8 cellular contexts compared by ENCODE assay signal in genomic region chr1:1012736-1013104, GRCh38. TPM values are rescaled to one million over a fixed set of nuclear protein-coding genes. Genes with fewer than 3 reads are reported as not detected.
DNase-seq lines count a peak whose midpoint lies in the region; ATAC-seq and TF ChIP-seq lines count a peak whose summit lies in the region.
"Not testable (repeated sequence)": the region's sequence is repeated elsewhere in the genome, so short reads cannot be mapped to it uniquely, and the experiment has no call there.

No MANE protein-coding gene starts in this region.

- not testable (repeated sequence) for H3K79me2 ChIP-seq in SK-N-SH (ENCODE audit: insufficient read depth); osteoblast (ENCODE audit: insufficient read depth, low read length)

- TF ChIP-seq RAD21 in SK-N-SH (IDR thresholded peaks at IDR 0.05; ENCODE audit: low read length), result not testable (repeated sequence)

- H3F3A ChIP-seq in SK-N-SH (replicated peaks; ENCODE audit: insufficient read depth), result not testable (repeated sequence)

- peak overlapping the region; percentile 89 for H2AFZ ChIP-seq in SK-N-SH (ENCODE audit: low read depth)
- H2AFZ ChIP-seq in osteoblast (ENCODE audit: low read length), result peak overlapping the region; percentile 99

- not testable (repeated sequence) for H3K9me3 ChIP-seq in CD4-positive, alpha-beta T cell (ENCODE audit: control insufficient read depth, low read length); SK-N-SH; osteoblast (ENCODE audit: low read depth, low read length); thyroid gland

- intact Hi-C loops in CD4-positive, alpha-beta T cell (cut with DNase I, micrococcal nuclease); left colon (cut with DNase I, micrococcal nuclease); thyroid gland (cut with DNase I): not testable (repeated sequence)

- H3K4me1 ChIP-seq in SK-N-SH (ENCODE audit: control insufficient read depth in 1 of 2, insufficient read depth in 2 of 2, low read depth in 1 of 2, low read length in 1 of 2); osteoblast (ENCODE audit: insufficient read depth, low read length): not testable (repeated sequence)
- peaks cover 6 to 14% of the 10 kb centered on the region in 2 donors for H3K4me1 ChIP-seq in thyroid gland

- peak overlapping the region; percentile 90 for H3K27ac ChIP-seq in CD4-positive, alpha-beta T cell (ENCODE audit: low read depth, low read length)
- peak overlapping the region in 1 of 2 experiments; percentile 70; a peak in 2 of 4 replicates for H3K27ac ChIP-seq in SK-N-SH (ENCODE audit: low read depth in 2 of 2, low read length in 1 of 2)
- peak overlapping the region; percentile 78 for H3K27ac ChIP-seq in angular gyrus (ENCODE audit: low read depth, low read length)
- H3K27ac ChIP-seq in osteoblast (ENCODE audit: low read depth, low read length), result peak overlapping the region; percentile 93
- peak overlapping the region; percentile 78 to 91 (median 84) for H3K27ac ChIP-seq in thyroid gland

- H3K9ac ChIP-seq in SK-N-SH, result peak overlapping the region; percentile 49; the same call in 1 of the 2 replicates

- not testable (repeated sequence) for H4K20me1 ChIP-seq in SK-N-SH (ENCODE audit: insufficient read depth); osteoblast (ENCODE audit: insufficient read depth, low read length)

- H3K4me2 ChIP-seq in SK-N-SH, result peak overlapping the region; percentile 70
- H3K4me2 ChIP-seq in osteoblast (ENCODE audit: insufficient read depth, low read length), result peak overlapping the region; percentile 96

- peak in 1 of 10 experiments; percentile 54 for DNase-seq in CD4-positive, alpha-beta T cell
- not testable (repeated sequence) for DNase-seq in SK-N-SH; epithelial cell of esophagus (ENCODE audit: low read depth); osteoblast (ENCODE audit: insufficient read length, low spot score, missing footprints); thyroid gland
- DNase-seq in left colon, result peak; percentile 12 to 19

- peak overlapping the region; percentile 88 for H3K27ac Mint-ChIP-seq in CD4-positive, alpha-beta T cell

- not testable (repeated sequence) for TF ChIP-seq EP300 in SK-N-SH (IDR thresholded peaks at IDR 0.05; ENCODE audit: borderline replicate concordance in 1 of 2, low read depth in 1 of 2, low read length in 1 of 2)

- peak; percentile 11 for ATAC-seq in CD4-positive, alpha-beta T cell (ENCODE audit: poor library complexity)
- ATAC-seq in HG03135 (IDR thresholded peaks at IDR 0.05; ENCODE audit: unreplicated experiment) (peak; percentile 4), left colon (peak; percentile 5)

- H3K27me3 Mint-ChIP-seq in CD4-positive, alpha-beta T cell, result not testable (repeated sequence)

- TF ChIP-seq CTCF in CD4-positive, alpha-beta T cell (IDR thresholded peaks at IDR 0.05); SK-N-SH (IDR thresholded peaks at IDR 0.05); epithelial cell of esophagus (IDR thresholded peaks at IDR 0.05; ENCODE audit: insufficient read depth, low read depth, low read length, missing control alignments); osteoblast (IDR thresholded peaks at IDR 0.05; ENCODE audit: extremely low read depth, low read depth, low read length); thyroid gland (IDR thresholded peaks at IDR 0.05): not testable (repeated sequence)

- not testable (repeated sequence) for H3K9me2 ChIP-seq in SK-N-SH

- not testable (repeated sequence) for TF ChIP-seq POLR2A in thyroid gland (IDR thresholded peaks at IDR 0.05)

- 87% methylated on average over 12 of the region's 13 CpGs for WGBS in SK-N-SH (ENCODE audit: low lambda C conversion rate)
- 68 to 70% methylated on average over 13 of the region's 13 CpGs for WGBS in thyroid gland, 2 donors

- POLR2A ChIA-PET in CD4-positive, alpha-beta T cell (lab: Charles Lee), result interaction anchor here (1.0 to 1.8 kb wide), 4 partner anchors 11 to 47 kb away, joined by 4 to 7 read pairs (median 6); partner anchors contain the start of gene HES4
- POLR2A ChIA-PET in SK-N-SH (lab: Yijun Ruan, JAX), result not testable (repeated sequence)

- not testable (repeated sequence) for H3K36me3 ChIP-seq in SK-N-SH (replicated peaks in 1 of 2; ENCODE audit: control insufficient read depth in 1 of 2, insufficient read depth in 2 of 2, low read length in 1 of 2); osteoblast (ENCODE audit: insufficient read depth, low read length); thyroid gland

- H3K27me3 ChIP-seq in CD4-positive, alpha-beta T cell (ENCODE audit: control insufficient read depth, insufficient read depth, low read length); SK-N-SH (ENCODE audit: insufficient read depth); osteoblast (ENCODE audit: insufficient read depth, low read length); thyroid gland: not testable (repeated sequence)

- H3K4me3 ChIP-seq in SK-N-SH (ENCODE audit: low read depth in 2 of 2, low read length in 1 of 2) (peak overlapping the region; percentile 45 to 52; a peak in 2 of 4 replicates), epithelial cell of esophagus (ENCODE audit: low read length) (peak overlapping the region; percentile 63), osteoblast (ENCODE audit: insufficient read depth, low read length) (peak overlapping the region; percentile 99), thyroid gland (replicated peaks in 1 of 3) (peak overlapping the region in 2 of 3 donors; percentile 18 to 53)

- H3K4me1 Mint-ChIP-seq in CD4-positive, alpha-beta T cell (ENCODE audit: low read depth), result peaks cover 31% of the 10 kb centered on the region

- not testable (repeated sequence) for H3K9me3 Mint-ChIP-seq in CD4-positive, alpha-beta T cell

- CTCF ChIA-PET in CD4-positive, alpha-beta T cell (lab: Charles Lee), result interaction anchor here (0.6 to 2.7 kb wide), 3 partner anchors 11 to 29 kb away, joined by 3 to 13 read pairs (median 7); no protein-coding TSS in a partner anchor
- CTCF ChIA-PET in SK-N-SH (lab: Yijun Ruan, JAX), result interaction anchor here (0.7 to 6.1 kb wide), 5 partner anchors 11 to 47 kb away, joined by 3 to 38 read pairs (median 4); no protein-coding TSS in a partner anchor

- H3K36me3 Mint-ChIP-seq in CD4-positive, alpha-beta T cell (ENCODE audit: low read depth), result not testable (repeated sequence)

- H3K4me3 Mint-ChIP-seq in CD4-positive, alpha-beta T cell, result peak overlapping the region; percentile 94

RNA-seq across cellular contexts. Expression of gene ISG15, which starts 0.6 kb away (rescaled TPM):
- total RNA-seq in CD4-positive, alpha-beta T cell, result 10 to 100 TPM; 38.0 to 38.9 TPM
- polyA plus RNA-seq in SK-N-SH (2012; rRNA removed), result 22.9 and 28.6 TPM in 2 replicates
- polyA plus RNA-seq in SK-N-SH (2012; cell fraction: cytosol; rRNA removed), result 14.3 and 16.1 TPM in 2 replicates
- polyA plus RNA-seq in SK-N-SH (2012; cell fraction: nucleus; rRNA removed), result 15.0 and 31.2 TPM in 2 replicates
- total RNA-seq in left colon, result 10 to 100 TPM; 31.2 to 37.9 TPM
- total RNA-seq in osteoblast, result 55.4 and 90.5 TPM in 2 replicates
- total RNA-seq in thyroid gland, result 10 to 100 TPM; 18.5 to 57.5 (median 37.8) TPM

RNA-seq across cellular contexts. Expression of gene AGRN, which starts 7.2 kb away (rescaled TPM):
- total RNA-seq in CD4-positive, alpha-beta T cell, result 1 to 10 TPM; 1.5 to 2.0 TPM
- 24.0 and 31.6 TPM in 2 replicates for polyA plus RNA-seq in SK-N-SH (2012; rRNA removed)
- 12.6 and 21.4 TPM in 2 replicates for polyA plus RNA-seq in SK-N-SH (2012; cell fraction: cytosol; rRNA removed)
- polyA plus RNA-seq in SK-N-SH (2012; cell fraction: nucleus; rRNA removed), result 141 and 187 TPM in 2 replicates
- 10 to 100 TPM; 54.0 to 59.5 TPM for total RNA-seq in left colon
- total RNA-seq in osteoblast, result 14.7 and 30.0 TPM in 2 replicates
- total RNA-seq in thyroid gland, result 100 to 1,000 TPM in 3 of 4 donors, 10 to 100 TPM in 1; 68.3 to 147 (median 129) TPM

RNA-seq across cellular contexts. Expression of gene HES4, which starts 12.8 kb away (rescaled TPM):
- total RNA-seq in CD4-positive, alpha-beta T cell, result 10 to 100 TPM; 29.0 to 30.9 TPM
- polyA plus RNA-seq in SK-N-SH (2012; rRNA removed), result 4.2 and 4.7 TPM in 2 replicates
- 0.26 and 0.32 TPM in 2 replicates for polyA plus RNA-seq in SK-N-SH (2012; cell fraction: cytosol; rRNA removed)
- polyA plus RNA-seq in SK-N-SH (2012; cell fraction: nucleus; rRNA removed), result 43.9 and 52.7 TPM in 2 replicates
- total RNA-seq in left colon (10 to 100 TPM; 19.5 to 24.2 TPM), osteoblast (0.29 and 0.72 TPM in 2 replicates), thyroid gland (10 to 100 TPM in 3 of 4 donors, 1 to 10 TPM in 1; 5.0 to 29.2 (median 18.6) TPM)

RNA-seq across cellular contexts. Expression of gene PERM1, which starts 30.8 kb away (rescaled TPM):
- not detected for total RNA-seq in CD4-positive, alpha-beta T cell
- polyA plus RNA-seq in SK-N-SH (2012; rRNA removed), result 0.18 and 0.25 TPM in 2 replicates
- polyA plus RNA-seq in SK-N-SH (2012; cell fraction: cytosol; rRNA removed), result 0.13 and 0.18 TPM in 2 replicates
- 0.73 and 1.4 TPM in 2 replicates for polyA plus RNA-seq in SK-N-SH (2012; cell fraction: nucleus; rRNA removed)
- total RNA-seq in left colon, result under 1 TPM in 1 of 2 donors, not detected in 1; 0.14 TPM
- not detected in 2 replicates for total RNA-seq in osteoblast
- total RNA-seq in thyroid gland, result under 1 TPM in 1 of 4 donors, not detected in 3; 0.22 TPM

RNA-seq across cellular contexts. Expression of gene PLEKHN1, which starts 46.4 kb away (rescaled TPM):
- under 1 TPM; 0.69 to 0.95 TPM for total RNA-seq in CD4-positive, alpha-beta T cell
- not detected in 2 replicates for polyA plus RNA-seq in SK-N-SH (2012; rRNA removed)
- polyA plus RNA-seq in SK-N-SH (2012; cell fraction: cytosol; rRNA removed), result not detected in 2 replicates
- polyA plus RNA-seq in SK-N-SH (2012; cell fraction: nucleus; rRNA removed), result 0.13 and 0.25 TPM in 2 replicates
- total RNA-seq in left colon, result under 1 TPM; 0.58 to 0.95 TPM
- 0.36 and 0.88 TPM in 2 replicates for total RNA-seq in osteoblast
- under 1 TPM in 2 of 4 donors, not detected in 2; 0.25 to 0.27 TPM for total RNA-seq in thyroid gland

Comparison
In these comparisons a context has a peak if more than half of its experiments do, and no peak if none do; other contexts are left out.
1. H3K4me3 ChIP-seq: peak in every context shown above with its lines; median percentile 99 in osteoblast; 63 in epithelial cell of esophagus; 48 in SK-N-SH; 36 in thyroid gland.